In the genomic region with DNA sequence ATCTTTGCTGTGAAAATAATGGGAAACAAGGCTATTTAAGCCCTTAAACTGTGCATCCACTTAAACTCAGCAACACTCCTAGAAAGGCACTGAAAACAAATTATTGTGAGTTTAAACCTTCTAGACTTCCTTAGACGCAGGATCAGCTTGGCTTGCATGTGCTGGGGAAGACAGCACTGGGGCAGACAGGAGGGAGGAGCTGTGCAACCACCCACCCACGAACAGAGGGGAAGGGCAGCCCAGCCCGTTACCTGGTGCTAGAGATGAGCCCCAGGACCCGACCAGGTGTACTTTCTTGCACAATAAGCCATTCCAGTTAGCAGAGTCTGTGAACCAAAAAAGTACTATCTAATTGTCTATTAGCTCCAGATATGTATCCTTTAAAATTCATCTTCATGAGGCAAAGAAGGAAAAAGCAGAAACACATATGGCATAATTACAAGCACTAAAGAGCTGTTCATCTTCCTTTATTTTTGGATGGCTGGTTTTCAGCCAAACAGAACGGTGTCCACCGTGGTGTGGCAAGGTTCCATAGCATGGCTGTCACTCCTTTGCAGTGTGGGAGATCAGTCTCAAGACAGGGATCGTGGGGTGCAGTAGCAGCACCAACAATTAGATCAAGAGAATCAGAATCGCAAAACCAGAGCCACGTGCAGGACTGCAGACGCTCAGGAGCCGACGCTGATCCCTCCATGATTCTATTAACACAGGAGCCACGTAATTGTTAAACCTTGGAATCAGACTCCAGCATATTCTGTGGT, we compare ENCODE assay signal across 9 cellular contexts.
DNase-seq lines count a peak whose midpoint lies in the region; ATAC-seq and TF ChIP-seq lines count a peak whose summit lies in the region.
"Had no signal": no experiment of that assay in that cellular context is flagged by ENCODE, and none has a peak within 500 bp of the region (broad histone marks: within the 10 kb centered on the region; RNA-seq: fewer than 3 reads in every experiment).

No MANE protein-coding gene starts in this region.

- no peak overlapping the region for H3K4me2 ChIP-seq in mesenchymal stem cell (ENCODE audit: low read length, poor library complexity, severe bottlenecking)

- no peak for TF ChIP-seq POLR2A in erythroblast (IDR thresholded peaks at IDR 0.05; ENCODE audit: low read length)

- H3K36me3 Mint-ChIP-seq in natural killer cell, result no peaks in the 10 kb centered on the region

- H3K4ac ChIP-seq in mesenchymal stem cell (ENCODE audit: low read depth in 1 of 2, low read length in 2 of 2), result no peak overlapping the region

- H3K4me1 ChIP-seq in mesenchymal stem cell (ENCODE audit: control insufficient read depth, insufficient read depth, low read depth, low read length) (peaks cover 31% of the 10 kb centered on the region), aorta (ENCODE audit: control insufficient read depth in 1 of 2, insufficient read depth in 2 of 2, low read length in 2 of 2) (no peaks in the 10 kb centered on the region)

- no peak overlapping the region for H3K23ac ChIP-seq in mesenchymal stem cell (ENCODE audit: low read length in 2 of 2)

- H4K91ac ChIP-seq in mesenchymal stem cell (ENCODE audit: low read length), result no peak overlapping the region

- H2BK120ac ChIP-seq in mesenchymal stem cell (ENCODE audit: low read depth, low read length), result no peak overlapping the region

- no peak overlapping the region for H2AFZ ChIP-seq in mesenchymal stem cell (ENCODE audit: low read depth, low read length)

- peak; percentile 38 for DNase-seq in activated CD4-positive, alpha-beta T cell treated with anti-CD3 and anti-CD28 coated beads, Interleukin-2, amount 50 U/mL, for 1 hour
- DNase-seq in natural killer cell (no peak), erythroblast (lab: John Stamatoyannopoulos, UW) (no peak), left colon (no peak), mesenchymal stem cell (no peak), aorta (no peak)
- DNase-seq: NCI-H2029 had no signal

- peaks cover 0 to 15% of the 10 kb centered on the region in 2 experiments for H3K27me3 ChIP-seq in mesenchymal stem cell (ENCODE audit: control insufficient read depth in 1 of 2, insufficient read depth in 1 of 2, low read length in 2 of 2)
- no peaks in the 10 kb centered on the region for H3K27me3 ChIP-seq in aorta (ENCODE audit: control insufficient read depth in 1 of 2, insufficient read depth in 2 of 2, low read length in 1 of 2)

- no peak overlapping the region for H4K8ac ChIP-seq in mesenchymal stem cell (ENCODE audit: low read length)

- H2BK12ac ChIP-seq in mesenchymal stem cell (ENCODE audit: low read length in 2 of 2), result no peak overlapping the region

- peaks cover 27% of the 10 kb centered on the region for H3K79me1 ChIP-seq in mesenchymal stem cell (replicated peaks; ENCODE audit: low read length, poor library complexity, severe bottlenecking)

- no peak overlapping the region for H2BK5ac ChIP-seq in mesenchymal stem cell (ENCODE audit: low read depth, low read length, poor library complexity, severe bottlenecking)

- no peak overlapping the region for H2AK5ac ChIP-seq in mesenchymal stem cell (ENCODE audit: low read length, severe bottlenecking)

- H2BK15ac ChIP-seq in mesenchymal stem cell (ENCODE audit: low read depth, poor library complexity, severe bottlenecking), result no peak overlapping the region

- peaks cover 0 to 13% of the 10 kb centered on the region in 2 experiments for H3K36me3 ChIP-seq in mesenchymal stem cell (ENCODE audit: control insufficient read depth in 1 of 2, insufficient read depth in 2 of 2, low read depth in 1 of 2, low read length in 2 of 2)
- no peaks in the 10 kb centered on the region for H3K36me3 ChIP-seq in aorta (ENCODE audit: control insufficient read depth in 1 of 2, insufficient read depth in 2 of 2, low read length in 1 of 2)

- no peak overlapping the region for H3K27ac ChIP-seq in mesenchymal stem cell (ENCODE audit: low read length, poor library complexity, severe bottlenecking)
- H3K27ac ChIP-seq in aorta (ENCODE audit: low read depth in 1 of 2, low read length in 2 of 2), result no peak overlapping the region

- H3K14ac ChIP-seq in mesenchymal stem cell (ENCODE audit: low read length in 2 of 2), result no peak overlapping the region

- no peak overlapping the region for H3K9ac ChIP-seq in mesenchymal stem cell (ENCODE audit: low read length)

- 96% methylated on average over 9 of the region's 13 CpGs for WGBS in mesenchymal stem cell
- WGBS in aorta, 2 donors, result 77 to 78% methylated on average over 13 of the region's 13 CpGs

- H3K4me1 Mint-ChIP-seq in natural killer cell, result peaks cover 71 to 81% of the 10 kb centered on the region in 2 donors

- no peaks in the 10 kb centered on the region for H3K9me3 ChIP-seq in mesenchymal stem cell (ENCODE audit: control insufficient read depth, low read length)
- no peaks in the 10 kb centered on the region for H3K9me3 ChIP-seq in aorta (ENCODE audit: control insufficient read depth, low read length)

- peak overlapping the region; percentile 79 for H3K4me3 Mint-ChIP-seq in natural killer cell

- H3K27ac Mint-ChIP-seq in natural killer cell, result peak overlapping the region; percentile 84 to 92

- H3K27me3 Mint-ChIP-seq in natural killer cell (ENCODE audit: low read depth in 2 of 2), result no peaks in the 10 kb centered on the region

- no peak overlapping the region for H3K18ac ChIP-seq in mesenchymal stem cell (ENCODE audit: low read depth in 1 of 2, low read length in 2 of 2)

- intact Hi-C loops in natural killer cell (cut with micrococcal nuclease) (loop anchor here (1.0 kb wide), 1 partner anchor 9 kb away; no protein-coding TSS in a partner anchor), left colon (cut with DNase I, micrococcal nuclease) (no loop called here), aorta (cut with DNase I) (no loop called here)

- ATAC-seq in GM21786 (IDR thresholded peaks at IDR 0.05; ENCODE audit: unreplicated experiment) (peak; percentile 15), natural killer cell (peak in 1 of 3 donors; percentile 3), left colon (no peak), aorta (ENCODE audit: low FRiP score) (no peak)

- TF ChIP-seq CTCF in GM12875 (IDR thresholded peaks at IDR 0.05; ENCODE audit: borderline replicate concordance, insufficient read depth, low read depth, low read length) (no peak), natural killer cell (IDR thresholded peaks at IDR 0.05) (no peak)

- H3K4me3 ChIP-seq in GM12875 (ENCODE audit: low read depth, low read length) (peak overlapping the region; percentile 28), mesenchymal stem cell (ENCODE audit: insufficient read depth in 1 of 2, low read depth in 1 of 2, low read length in 2 of 2) (no peak overlapping the region), aorta (ENCODE audit: low read length in 2 of 2) (no peak overlapping the region)

- no peaks in the 10 kb centered on the region for H3K9me3 Mint-ChIP-seq in natural killer cell
